In genomic region chr1:167927075-167927754, GRCh38 we compare ENCODE assay signal across 11 cellular contexts. TPM values are rescaled to one million over a fixed set of nuclear protein-coding genes. Genes with fewer than 3 reads are reported as not detected.
DNase-seq lines count a peak whose midpoint lies in the region; ATAC-seq, FAIRE-seq and TF ChIP-seq lines count a peak whose summit lies in the region.
"Had no signal": no experiment of that assay in that cellular context is flagged by ENCODE, and none has a peak within 500 bp of the region (broad histone marks: within the 10 kb centered on the region; RNA-seq: fewer than 3 reads in every experiment).

No MANE protein-coding gene starts in this region.

- DNase-seq in epithelial cell of proximal tubule (ENCODE audit: low read depth) (peak; percentile 75), small intestine (no peak), frontal cortex (ENCODE audit: low spot score in 2 of 2) (no peak), head of caudate nucleus (no peak)
- DNase-seq: activated T-cell treated with anti-CD3 and anti-CD28 coated beads, Interleukin-2, amount 50 U/mL, for 4 hours; NCI-H446 had no signal

- intact Hi-C loops in head of caudate nucleus (cut with DNase I) = no loop called here

- no peak for TF ChIP-seq CTCF in epithelial cell of proximal tubule (conservative IDR thresholded peaks at IDR 0.05; ENCODE audit: low read depth, low read length)

- H3K4me1 ChIP-seq in small intestine (ENCODE audit: control insufficient read depth in 2 of 2, insufficient read depth in 1 of 2, low read depth in 1 of 2, low read length in 1 of 2) = peaks cover 1 to 5% of the 10 kb centered on the region in 2 donors

- no peaks in the 10 kb centered on the region for H3K27me3 ChIP-seq in small intestine (ENCODE audit: control insufficient read depth in 2 of 2, insufficient read depth in 2 of 2, low read length in 2 of 2)
- H3K27me3 ChIP-seq: ascending aorta had no signal

- FAIRE-seq in small intestine (lab: Jason Lieb, UNC) (no peak), frontal cortex (lab: Jason Lieb, UNC) (no peak)

- WGBS in small intestine, 3 donors = 26 to 54% (median 40%) methylated on average over 4 of the region's 4 CpGs

- ATAC-seq in GM18909 (IDR thresholded peaks at IDR 0.05; ENCODE audit: poor library complexity, unreplicated experiment) = peak; percentile 56
- peak; percentile 53 for ATAC-seq in HG02938 (IDR thresholded peaks at IDR 0.05; ENCODE audit: unreplicated experiment)
- no peak for ATAC-seq in HG03469 (IDR thresholded peaks at IDR 0.05; ENCODE audit: unreplicated experiment)
- ATAC-seq: activated T-cell treated with anti-CD3 and anti-CD28 coated beads, Interleukin-2, amount 50 U/mL, for 4 hours; Right ventricle myocardium inferior had no signal

- H3K36me3 ChIP-seq in small intestine (ENCODE audit: control insufficient read depth in 2 of 2, insufficient read depth in 2 of 2, low read length in 2 of 2) = peaks cover 0 to 3% of the 10 kb centered on the region in 2 donors

- no peaks in the 10 kb centered on the region for H3K9me3 ChIP-seq in small intestine (ENCODE audit: control insufficient read depth, low read depth)
- H3K9me3 ChIP-seq: ascending aorta had no signal

- H3K27ac ChIP-seq in small intestine (ENCODE audit: low read depth in 1 of 2, low read length in 1 of 2) = peak overlapping the region; percentile 48 to 50
- H3K27ac ChIP-seq: ascending aorta had no signal

- peak overlapping the region; percentile 47 for H3K4me3 ChIP-seq in epithelial cell of proximal tubule (ENCODE audit: low read depth, low read length)
- no peak overlapping the region for H3K4me3 ChIP-seq in small intestine (ENCODE audit: low read depth in 1 of 2, low read length in 2 of 2)
- H3K4me3 ChIP-seq: ascending aorta had no signal

RNA-seq across cellular contexts. Expression of gene DCAF6, which starts 9.3 kb away (rescaled TPM):
- total RNA-seq in epithelial cell of proximal tubule (35.5 and 37.5 TPM in 2 replicates), frontal cortex (73.4 TPM)
- polyA plus RNA-seq in small intestine = 10 to 100 TPM; 28.9 to 42.3 (median 28.9) TPM

RNA-seq across cellular contexts. Expression of gene MPC2, which starts 9.7 kb away (rescaled TPM):
- total RNA-seq in epithelial cell of proximal tubule (47.7 and 62.3 TPM in 2 replicates), frontal cortex (62.8 TPM)
- 100 to 1,000 TPM; 140 to 185 (median 154) TPM for polyA plus RNA-seq in small intestine

RNA-seq across cellular contexts. Expression of gene ADCY10, which starts 13.3 kb away (rescaled TPM):
- not detected in 2 replicates for total RNA-seq in epithelial cell of proximal tubule
- 1 to 10 TPM in 1 of 3 donors, under 1 TPM in 1, not detected in 1; 0.15 to 1.1 TPM for polyA plus RNA-seq in small intestine
- total RNA-seq in frontal cortex = 0.41 TPM
- total RNA-seq: activated T-cell treated with anti-CD3 and anti-CD28 coated beads, Interleukin-2, amount 50 U/mL, for 4 hours; Right ventricle myocardium inferior had no signal
